ENCODE assay signal across 1 cellular context in genomic region chr10:101031796-101032636, GRCh38.
TF ChIP-seq lines count a peak whose summit lies in the region.

No MANE protein-coding gene starts in this region.

TF ChIP-seq in GM12878, 131 proteins besides CTCF, POLR2A, EP300 and RAD21:
- peak; percentile 86 for TF ChIP-seq CREB1 (IDR thresholded peaks at IDR 0.05; ENCODE audit: low read depth)
- TF ChIP-seq HSF1 (IDR thresholded peaks at IDR 0.05; ENCODE audit: low read depth, low read length) = no peak
- no peak for TF ChIP-seq RELA (IDR thresholded peaks at IDR 0.05; ENCODE audit: borderline replicate concordance, partially characterized antibody)
- TF ChIP-seq PKNOX1 (IDR thresholded peaks at IDR 0.05) = peak; percentile 76
- peak; percentile 55 for TF ChIP-seq PBX3 (IDR thresholded peaks at IDR 0.05; ENCODE audit: insufficient replicate concordance, low read depth, low read length)
- TF ChIP-seq ZNF592 (IDR thresholded peaks at IDR 0.05) = no peak
- TF ChIP-seq EZH2 (IDR thresholded peaks at IDR 0.05; ENCODE audit: borderline replicate concordance, control insufficient read depth, low read depth, low read length) = no peak
- TF ChIP-seq NR2C2 (IDR thresholded peaks at IDR 0.05; ENCODE audit: borderline replicate concordance, control insufficient read depth, insufficient read length, low read depth) = no peak
- no peak for TF ChIP-seq SIX5 (IDR thresholded peaks at IDR 0.05; ENCODE audit: low read depth, low read length, severe bottlenecking)
- no peak for TF ChIP-seq CEBPB (IDR thresholded peaks at IDR 0.05; ENCODE audit: borderline replicate concordance in 1 of 2, low read depth in 2 of 2, low read length in 2 of 2)
- peak in 1 of 2 experiments; percentile 37; a peak in 1 of 3 replicates for TF ChIP-seq EGR1 (IDR thresholded peaks at IDR 0.05; ENCODE audit: borderline replicate concordance in 1 of 2, low read depth in 2 of 2, low read length in 2 of 2)
- TF ChIP-seq HCFC1 (IDR thresholded peaks at IDR 0.05; ENCODE audit: low read length) = no peak
- TF ChIP-seq DPF2 (IDR thresholded peaks at IDR 0.05) = peak; percentile 54; the same call in 1 of the 2 replicates
- no peak for TF ChIP-seq BCLAF1 (IDR thresholded peaks at IDR 0.05)
- no peak for TF ChIP-seq SREBF2 (IDR thresholded peaks at IDR 0.05; ENCODE audit: low read length)
- TF ChIP-seq SIN3A (IDR thresholded peaks at IDR 0.05; ENCODE audit: low read depth, low read length) = no peak
- peak; percentile 69 to 92; a peak in 3 of 4 replicates for TF ChIP-seq BHLHE40 (IDR thresholded peaks at IDR 0.05; ENCODE audit: borderline replicate concordance in 1 of 2, low read depth in 2 of 2, low read length in 1 of 2)
- TF ChIP-seq CREM (IDR thresholded peaks at IDR 0.05; ENCODE audit: low read depth) = 0 out of 2 replicates have a peak, but pooled peaks have one; percentile 53
- TF ChIP-seq HDGF (IDR thresholded peaks at IDR 0.05) = 0 out of 2 replicates have a peak, but pooled peaks have one; percentile 55
- peak; percentile 4; the same call in 1 of the 2 replicates for TF ChIP-seq MXI1 (IDR thresholded peaks at IDR 0.05; ENCODE audit: low read depth, low read length)
- peak; percentile 74; the same call in 1 of the 2 replicates for TF ChIP-seq PAX5 (IDR thresholded peaks at IDR 0.05; ENCODE audit: borderline replicate concordance, low read depth, low read length)
- TF ChIP-seq BACH1 (IDR thresholded peaks at IDR 0.05; ENCODE audit: borderline replicate concordance) = 0 out of 2 replicates have a peak, but pooled peaks have one; percentile 31
- no peak for TF ChIP-seq SRF (IDR thresholded peaks at IDR 0.05; ENCODE audit: low read depth in 2 of 2, low read length in 2 of 2)
